In genomic region chr2:224711381-224711780, GRCh38 we compare ENCODE assay signal across 19 cellular contexts. TPM values are rescaled to one million over a fixed set of nuclear protein-coding genes. Genes with fewer than 3 reads are reported as not detected.
A peak's percentile ranks its signal among the peaks of the same experiment; 100 is the strongest.
DNase-seq lines count a peak whose midpoint lies in the region; ATAC-seq and TF ChIP-seq lines count a peak whose summit lies in the region.
"Had no signal": no experiment of that assay in that cellular context is flagged by ENCODE, and none has a peak within 500 bp of the region (broad histone marks: within the 10 kb centered on the region; RNA-seq: fewer than 3 reads in every experiment).

No MANE protein-coding gene starts in this region.

- H3K36me3 Mint-ChIP-seq in naive thymus-derived CD4-positive, alpha-beta T cell = peaks cover 0 to 4% (median 0%) of the 10 kb centered on the region in 5 donors
- H3K36me3 Mint-ChIP-seq: CD14-positive monocyte; CD4-positive, alpha-beta memory T cell had no signal

- H4K8ac ChIP-seq in mesenchymal stem cell (ENCODE audit: low read length) = no peak overlapping the region

- no peak for ATAC-seq in naive thymus-derived CD4-positive, alpha-beta T cell
- ATAC-seq: A549, GM23338 had no signal

- H3K14ac ChIP-seq in mesenchymal stem cell (ENCODE audit: low read length in 2 of 2) = no peak overlapping the region

- POLR2A ChIA-PET in naive thymus-derived CD4-positive, alpha-beta T cell (lab: Charles Lee) = no interaction called here

- no peak overlapping the region for H3K4me3 Mint-ChIP-seq in naive thymus-derived CD4-positive, alpha-beta T cell
- H3K4me3 Mint-ChIP-seq: CD14-positive monocyte; CD4-positive, alpha-beta memory T cell; GM23338 had no signal

- H3K9me3 ChIP-seq in left ventricle myocardium inferior (replicated peaks) (peaks cover 8% of the 10 kb centered on the region), right atrium auricular region (no peaks in the 10 kb centered on the region), adipocyte (ENCODE audit: control insufficient read depth, low read length) (no peaks in the 10 kb centered on the region), mesenchymal stem cell (ENCODE audit: control insufficient read depth, low read length) (no peaks in the 10 kb centered on the region)
- H3K9me3 ChIP-seq in naive thymus-derived CD4-positive, alpha-beta T cell (ENCODE audit: control insufficient read depth in 2 of 3, low read length in 3 of 3) = no peaks in the 10 kb centered on the region
- H3K9me3 ChIP-seq: A549 had no signal

- peaks cover 0 to 16% (median 5%) of the 10 kb centered on the region in 11 donors for H3K9me3 Mint-ChIP-seq in naive thymus-derived CD4-positive, alpha-beta T cell

- no peak overlapping the region for H3K23ac ChIP-seq in mesenchymal stem cell (ENCODE audit: low read length in 2 of 2)

- H2BK12ac ChIP-seq in mesenchymal stem cell (ENCODE audit: low read length in 2 of 2) = no peak overlapping the region

- no peak overlapping the region for H3K27ac Mint-ChIP-seq in naive thymus-derived CD4-positive, alpha-beta T cell
- H3K27ac Mint-ChIP-seq: CD14-positive monocyte; CD4-positive, alpha-beta memory T cell; GM23338 had no signal

- no peak overlapping the region for H2AFZ ChIP-seq in mesenchymal stem cell (ENCODE audit: low read depth, low read length)
- H2AFZ ChIP-seq: GM23338 had no signal

- intact Hi-C loops in left ventricle myocardium inferior (cut with micrococcal nuclease) = no loop called here
- intact Hi-C loops in naive thymus-derived CD4-positive, alpha-beta T cell (cut with micrococcal nuclease) = no loop called here

- H3K4me2 ChIP-seq in mesenchymal stem cell (ENCODE audit: low read length, poor library complexity, severe bottlenecking) = no peak overlapping the region
- H3K4me2 ChIP-seq: A549, BLaER1, GM23338 had no signal

- no peaks in the 10 kb centered on the region for H3K4me1 Mint-ChIP-seq in naive thymus-derived CD4-positive, alpha-beta T cell
- H3K4me1 Mint-ChIP-seq: CD14-positive monocyte; CD4-positive, alpha-beta memory T cell; GM23338 had no signal

- H3K18ac ChIP-seq in mesenchymal stem cell (ENCODE audit: low read depth in 1 of 2, low read length in 2 of 2) = no peak overlapping the region

- H3K27ac ChIP-seq in left ventricle myocardium inferior (replicated peaks) (peak overlapping the region; percentile 25), right atrium auricular region (no peak overlapping the region), mesenchymal stem cell (ENCODE audit: low read length, poor library complexity, severe bottlenecking) (no peak overlapping the region)
- no peak overlapping the region for H3K27ac ChIP-seq in naive thymus-derived CD4-positive, alpha-beta T cell (ENCODE audit: low read depth, low read length)
- H3K27ac ChIP-seq: 22Rv1, A549, BLaER1, HL-60 had no signal

- H3K27me3 ChIP-seq in left ventricle myocardium inferior (ENCODE audit: low read depth) (peaks cover 4% of the 10 kb centered on the region), right atrium auricular region (no peaks in the 10 kb centered on the region), adipocyte (replicated peaks; ENCODE audit: control insufficient read depth, insufficient read depth, low read length) (no peaks in the 10 kb centered on the region), mesenchymal stem cell (ENCODE audit: control insufficient read depth in 1 of 2, insufficient read depth in 1 of 2, low read length in 2 of 2) (no peaks in the 10 kb centered on the region)
- H3K27me3 ChIP-seq in naive thymus-derived CD4-positive, alpha-beta T cell (ENCODE audit: control insufficient read depth in 2 of 2, insufficient read depth in 2 of 2, low read length in 2 of 2) = no peaks in the 10 kb centered on the region
- H3K27me3 ChIP-seq: BLaER1 had no signal

- H2AK5ac ChIP-seq in mesenchymal stem cell (ENCODE audit: low read length, severe bottlenecking) = no peak overlapping the region

- no peak overlapping the region for H4K91ac ChIP-seq in mesenchymal stem cell (ENCODE audit: low read length)

- no peaks in the 10 kb centered on the region for H3K79me1 ChIP-seq in mesenchymal stem cell (replicated peaks; ENCODE audit: low read length, poor library complexity, severe bottlenecking)

- CTCF ChIA-PET in naive thymus-derived CD4-positive, alpha-beta T cell (lab: Charles Lee) = no interaction called here

- H3K36me3 ChIP-seq in left ventricle myocardium inferior (no peaks in the 10 kb centered on the region), right atrium auricular region (no peaks in the 10 kb centered on the region), adipocyte (ENCODE audit: control insufficient read depth, insufficient read depth, low read length, severe bottlenecking) (no peaks in the 10 kb centered on the region), mesenchymal stem cell (ENCODE audit: control insufficient read depth in 1 of 2, insufficient read depth in 2 of 2, low read depth in 1 of 2, low read length in 2 of 2) (no peaks in the 10 kb centered on the region)
- H3K36me3 ChIP-seq in naive thymus-derived CD4-positive, alpha-beta T cell (ENCODE audit: control insufficient read depth in 2 of 3, insufficient read depth in 3 of 3, low read length in 3 of 3) = no peaks in the 10 kb centered on the region
- H3K36me3 ChIP-seq: BLaER1 had no signal

- no peaks in the 10 kb centered on the region for H3K4me1 ChIP-seq in left ventricle myocardium inferior
- no peaks in the 10 kb centered on the region for H3K4me1 ChIP-seq in right atrium auricular region
- H3K4me1 ChIP-seq in adipocyte (ENCODE audit: control insufficient read depth, insufficient read depth, low read length) = peaks cover 8% of the 10 kb centered on the region
- no peaks in the 10 kb centered on the region for H3K4me1 ChIP-seq in mesenchymal stem cell (ENCODE audit: control insufficient read depth, insufficient read depth, low read depth, low read length)
- H3K4me1 ChIP-seq in naive thymus-derived CD4-positive, alpha-beta T cell (ENCODE audit: control insufficient read depth in 2 of 2, insufficient read depth in 2 of 2, low read length in 2 of 2) = no peaks in the 10 kb centered on the region
- H3K4me1 ChIP-seq: A549, BLaER1 had no signal

- DNase-seq in left ventricle myocardium inferior = no peak
- DNase-seq in right atrium auricular region (ENCODE audit: low spot score) = no peak
- no peak for DNase-seq in adipocyte (ENCODE audit: low read depth)
- no peak for DNase-seq in mesenchymal stem cell
- no peak for DNase-seq in naive thymus-derived CD4-positive, alpha-beta T cell
- DNase-seq in NCI-H69 (lab: John Stamatoyannopoulos, UW) = no peak
- no peak for DNase-seq in NCI-H748 (lab: John Stamatoyannopoulos, UW; ENCODE audit: unreplicated experiment)
- DNase-seq: Calu3; CD4-positive, alpha-beta memory T cell; DMS79 treated with DMSO at 0.1 percent for 48 hours; GF-D8; HCEC 1CT had no signal

- H2BK120ac ChIP-seq in mesenchymal stem cell (ENCODE audit: low read depth, low read length) = no peak overlapping the region

- peak overlapping the region; percentile 13 for H3K9ac ChIP-seq in adipocyte (ENCODE audit: low read length)
- H3K9ac ChIP-seq in mesenchymal stem cell (ENCODE audit: low read length) = peak overlapping the region; percentile 53
- H3K9ac ChIP-seq: BLaER1 had no signal

- TF ChIP-seq CTCF in left ventricle myocardium inferior (IDR thresholded peaks at IDR 0.05; ENCODE audit: borderline replicate concordance) (no peak), right atrium auricular region (IDR thresholded peaks at IDR 0.05) (no peak)

- H3K27me3 Mint-ChIP-seq in naive thymus-derived CD4-positive, alpha-beta T cell = peaks cover 8 to 27% (median 23%) of the 10 kb centered on the region in 5 donors

- H3K4ac ChIP-seq in mesenchymal stem cell (ENCODE audit: low read depth in 1 of 2, low read length in 2 of 2) = no peak overlapping the region

- 84% methylated on average over 3 of the region's 3 CpGs for WGBS in mesenchymal stem cell

- no peak overlapping the region for H2BK15ac ChIP-seq in mesenchymal stem cell (ENCODE audit: low read depth, poor library complexity, severe bottlenecking)

- no peak overlapping the region for H2BK5ac ChIP-seq in mesenchymal stem cell (ENCODE audit: low read depth, low read length, poor library complexity, severe bottlenecking)

- no peak overlapping the region for H3K4me3 ChIP-seq in left ventricle myocardium inferior
- H3K4me3 ChIP-seq in right atrium auricular region = no peak overlapping the region
- H3K4me3 ChIP-seq in adipocyte (ENCODE audit: low read length) = peak overlapping the region; percentile 26
- H3K4me3 ChIP-seq in mesenchymal stem cell (ENCODE audit: insufficient read depth in 1 of 2, low read depth in 1 of 2, low read length in 2 of 2) = no peak overlapping the region
- no peak overlapping the region for H3K4me3 ChIP-seq in naive thymus-derived CD4-positive, alpha-beta T cell (ENCODE audit: low read length)
- H3K4me3 ChIP-seq: A549, BLaER1, GM23338 had no signal

RNA-seq across cellular contexts. Expression of gene CCDC195, which starts 4.8 kb away (rescaled TPM):
- not detected for total RNA-seq in left ventricle myocardium inferior
- total RNA-seq in right atrium auricular region = not detected
- polyA plus RNA-seq in mesenchymal stem cell (2013, experiment 1 of 2) = not detected
- polyA plus RNA-seq in mesenchymal stem cell (2013, experiment 2 of 2) = not detected
- total RNA-seq in naive thymus-derived CD4-positive, alpha-beta T cell = not detected
- not detected for polyA plus RNA-seq in naive thymus-derived CD4-positive, alpha-beta T cell
- total RNA-seq: Calu3; CD4-positive, alpha-beta memory T cell; GM23338; HT1080 had no signal
- polyA plus RNA-seq: A549; CD14-positive monocyte; CD4-positive, alpha-beta memory T cell; GM23338 had no signal
